ENCODE assay signal across 12 cellular contexts in genomic region chr5:241045-241669, GRCh38. TPM values are rescaled to one million over a fixed set of nuclear protein-coding genes. Genes with fewer than 3 reads are reported as not detected.
"Had no signal": no experiment of that assay in that cellular context is flagged by ENCODE, and none has a peak within 500 bp of the region (broad histone marks: within the 10 kb centered on the region; RNA-seq: fewer than 3 reads in every experiment).

No MANE protein-coding gene starts in this region.

RNA-seq across cellular contexts. Expression of gene LRRC14B, which starts 49.9 kb away (rescaled TPM):
- total RNA-seq: activated CD8-positive, alpha-beta memory T cell treated with anti-CD3 and anti-CD28 coated beads, Interleukin-2, amount 10 ng/mL, durations not matched to agents 7 days and 5 days; activated CD8-positive, alpha-beta T cell treated with anti-CD3 and anti-CD28 coated beads, Interleukin-2, amount 10 ng/mL, durations not matched to agents 7 days and 5 days; body of pancreas; chondrocyte; esophagus muscularis mucosa; left lobe of liver; lower lobe of right lung; mononuclear cell; natural killer cell treated with Interleukin-12 subunit alpha and Interleukin-12 subunit beta and Interleukin-15 and Interleukin-18, amount 100 ng/mL, for 72 hours; omental fat pad; tibial nerve; ureter had no signal
